ENCODE assay signal across 24 cellular contexts in genomic region chr12:78977463-78977862, GRCh38.
A peak's percentile ranks its signal among the peaks of the same experiment; 100 is the strongest.
DNase-seq lines count a peak whose midpoint lies in the region; ATAC-seq and TF ChIP-seq lines count a peak whose summit lies in the region.
"Had no signal": no experiment of that assay in that cellular context is flagged by ENCODE, and none has a peak within 500 bp of the region (broad histone marks: within the 10 kb centered on the region; RNA-seq: fewer than 3 reads in every experiment).

No MANE protein-coding gene starts in this region.

- H3K27ac ChIP-seq in left ventricle myocardium inferior (replicated peaks) (no peak overlapping the region), PC-3 (ENCODE audit: low read length) (no peak overlapping the region)
- H3K27ac ChIP-seq: brain microvascular endothelial cell, sigmoid colon, stomach, upper lobe of left lung, VCaP had no signal

- H3K9ac ChIP-seq in PC-3 (ENCODE audit: low read length), result no peak overlapping the region

- H3K4me3 Mint-ChIP-seq in Caco-2 (ENCODE audit: unreplicated experiment), result no peak overlapping the region
- H3K4me3 Mint-ChIP-seq: activated T-cell treated with anti-CD3 and anti-CD28 coated beads, Interleukin-2, amount 50 U/mL, for 24 hours; CD4-positive, alpha-beta memory T cell; T-cell had no signal

- H3K4me2 ChIP-seq in PC-3 (ENCODE audit: low read length), result no peak overlapping the region

- H3K9me2 ChIP-seq in PC-3 (replicated peaks; ENCODE audit: low read length), result no peaks in the 10 kb centered on the region

- no peaks in the 10 kb centered on the region for H3F3A ChIP-seq in PC-3 (ENCODE audit: low read length, unreplicated experiment)

- no peaks in the 10 kb centered on the region for H3K79me2 ChIP-seq in PC-3 (ENCODE audit: low read length)

- POLR2A ChIA-PET in PC-3 (lab: Charles Lee; ENCODE audit: unreplicated experiment), result no interaction called here
- POLR2A ChIA-PET in Caco-2 (lab: Charles Lee), result no interaction called here

- intact Hi-C loops in left ventricle myocardium superior (cut with micrococcal nuclease), result no loop called here
- intact Hi-C loops in left ventricle myocardium inferior (cut with micrococcal nuclease), result no loop called here
- intact Hi-C loops in PC-3 (cut with micrococcal nuclease), result no loop called here
- intact Hi-C loops in Caco-2 (cut with micrococcal nuclease; ENCODE audit: unreplicated experiment), result no loop called here

- H3K4me3 ChIP-seq in left ventricle myocardium inferior (no peak overlapping the region), PC-3 (ENCODE audit: low read length) (no peak overlapping the region), foreskin fibroblast (ENCODE audit: low read depth in 1 of 2, low read length in 2 of 2) (no peak overlapping the region), Caco-2 (ENCODE audit: low read depth, low read length) (no peak overlapping the region)
- H3K4me3 ChIP-seq: dorsolateral prefrontal cortex, sigmoid colon, stomach, upper lobe of left lung had no signal

- H3K36me3 ChIP-seq in left ventricle myocardium inferior (no peaks in the 10 kb centered on the region), PC-3 (ENCODE audit: low read depth, low read length) (no peaks in the 10 kb centered on the region), Caco-2 (ENCODE audit: control insufficient read depth, insufficient read depth, low read length) (no peaks in the 10 kb centered on the region)
- H3K36me3 ChIP-seq: brain microvascular endothelial cell, sigmoid colon, stomach, upper lobe of left lung had no signal

- H3K36me3 Mint-ChIP-seq in Caco-2 (ENCODE audit: insufficient read depth, unreplicated experiment), result no peaks in the 10 kb centered on the region
- H3K36me3 Mint-ChIP-seq: activated naive CD4-positive, alpha-beta T cell treated with anti-CD3 and anti-CD28 coated beads, Interleukin-2, amount 50 U/mL, for 72 hours; CD4-positive, alpha-beta memory T cell; T-cell had no signal

- TF ChIP-seq CTCF in left ventricle myocardium inferior (IDR thresholded peaks at IDR 0.05; ENCODE audit: borderline replicate concordance) (no peak), PC-3 (conservative IDR thresholded peaks at IDR 0.05; ENCODE audit: low read depth, low read length) (no peak), foreskin fibroblast (IDR thresholded peaks at IDR 0.05; ENCODE audit: low read depth, low read length) (no peak), Caco-2 (IDR thresholded peaks at IDR 0.05; ENCODE audit: insufficient read depth in 1 of 2, low read depth in 1 of 2, low read length in 1 of 2, severe bottlenecking in 1 of 2, unreplicated experiment in 1 of 2) (no peak)

- H3K9me3 Mint-ChIP-seq in Caco-2 (ENCODE audit: unreplicated experiment), result no peaks in the 10 kb centered on the region

- no peak overlapping the region for H2AFZ ChIP-seq in PC-3 (ENCODE audit: low read length)

- H3K27ac Mint-ChIP-seq in Caco-2 (ENCODE audit: unreplicated experiment), result no peak overlapping the region
- H3K27ac Mint-ChIP-seq: activated naive CD4-positive, alpha-beta T cell treated with anti-CD3 and anti-CD28 coated beads, Interleukin-2, amount 50 U/mL, for 72 hours; activated T-cell treated with anti-CD3 and anti-CD28 coated beads, Interleukin-2, amount 50 U/mL, for 24 hours; CD4-positive, alpha-beta memory T cell; T-cell had no signal

- no peaks in the 10 kb centered on the region for H3K27me3 Mint-ChIP-seq in Caco-2 (ENCODE audit: insufficient read depth, unreplicated experiment)
- H3K27me3 Mint-ChIP-seq: activated T-cell treated with anti-CD3 and anti-CD28 coated beads, Interleukin-2, amount 50 U/mL, for 24 hours; CD4-positive, alpha-beta memory T cell; T-cell had no signal

- CTCF ChIA-PET in PC-3 (lab: Charles Lee), result no interaction called here
- CTCF ChIA-PET in Caco-2 (lab: Charles Lee), result no interaction called here

- BruUV-seq in PC-3 (replicated peaks; lab: Mats Ljungman, UMichigan) (no TSS peak), Caco-2 (replicated peaks; lab: Mats Ljungman, UMichigan) (no TSS peak)

- peak; percentile 69 for ATAC-seq in left ventricle myocardium superior
- peak; percentile 49; the same call in 1 of the 2 replicates for ATAC-seq in PC-3
- no peak for ATAC-seq in HG02840 (IDR thresholded peaks at IDR 0.05; ENCODE audit: low FRiP score, unreplicated experiment)
- ATAC-seq: activated naive CD4-positive, alpha-beta T cell treated with anti-CD3 and anti-CD28 coated beads, Interleukin-2, amount 50 U/mL, for 72 hours; T-cell had no signal

- DNase-seq in left ventricle myocardium superior (no peak), left ventricle myocardium inferior (no peak), PC-3 (peak; percentile 17), foreskin fibroblast (peak; percentile 5 to 8), cerebellar nuclear complex (lab: John Stamatoyannopoulos, UW) (no peak), Caco-2 (no peak), LoVo (ENCODE audit: low spot score) (no peak)
- DNase-seq: ACHN; activated CD4-positive, alpha-beta T cell treated with anti-CD3 and anti-CD28 coated beads, Interleukin-2, amount 50 U/mL, for 48 hours; activated T-cell treated with anti-CD3 and anti-CD28 coated beads, Interleukin-2, amount 50 U/mL, for 24 hours; brain microvascular endothelial cell; CD4-positive, alpha-beta memory T cell; dorsolateral prefrontal cortex; hippocampal formation; kidney glomerular epithelial cell; NCI-H1048; NCI-H526; sigmoid colon; stomach; T-cell had no signal

- no peaks in the 10 kb centered on the region for H3K4me1 ChIP-seq in left ventricle myocardium inferior
- no peaks in the 10 kb centered on the region for H3K4me1 ChIP-seq in PC-3 (ENCODE audit: insufficient read depth, low read length)
- no peaks in the 10 kb centered on the region for H3K4me1 ChIP-seq in Caco-2
- H3K4me1 ChIP-seq: sigmoid colon, stomach, upper lobe of left lung had no signal

- no peaks in the 10 kb centered on the region for H3K9me3 ChIP-seq in left ventricle myocardium inferior (replicated peaks)
- no peaks in the 10 kb centered on the region for H3K9me3 ChIP-seq in PC-3 (ENCODE audit: low read length)
- H3K9me3 ChIP-seq in Caco-2, result no peaks in the 10 kb centered on the region
- H3K9me3 ChIP-seq: sigmoid colon, stomach, upper lobe of left lung had no signal

- H3K4me1 Mint-ChIP-seq in Caco-2 (ENCODE audit: low read depth, unreplicated experiment), result no peaks in the 10 kb centered on the region
- H3K4me1 Mint-ChIP-seq: CD4-positive, alpha-beta memory T cell; T-cell had no signal

- H4K20me1 ChIP-seq in PC-3 (ENCODE audit: low read length), result no peaks in the 10 kb centered on the region

- H3K27me3 ChIP-seq in left ventricle myocardium inferior (ENCODE audit: low read depth) (no peaks in the 10 kb centered on the region), PC-3 (ENCODE audit: low read length) (no peaks in the 10 kb centered on the region), Caco-2 (replicated peaks; ENCODE audit: control insufficient read depth, insufficient read depth, low read length) (no peaks in the 10 kb centered on the region)
- H3K27me3 ChIP-seq: brain microvascular endothelial cell, dorsolateral prefrontal cortex, sigmoid colon, stomach, upper lobe of left lung had no signal

Comparison
In these comparisons a context has a peak if more than half of its experiments do, and no peak if none do; other contexts are left out.
1. DNase-seq: peak in PC-3 (single experiment) and foreskin fibroblast (2 of 2); none in left ventricle myocardium superior (single experiment), left ventricle myocardium inferior (single experiment), cerebellar nuclear complex (0 of 2), Caco-2 (0 of 2) and LoVo (single experiment).